2 cellular contexts compared by ENCODE assay signal in the genomic region with DNA sequence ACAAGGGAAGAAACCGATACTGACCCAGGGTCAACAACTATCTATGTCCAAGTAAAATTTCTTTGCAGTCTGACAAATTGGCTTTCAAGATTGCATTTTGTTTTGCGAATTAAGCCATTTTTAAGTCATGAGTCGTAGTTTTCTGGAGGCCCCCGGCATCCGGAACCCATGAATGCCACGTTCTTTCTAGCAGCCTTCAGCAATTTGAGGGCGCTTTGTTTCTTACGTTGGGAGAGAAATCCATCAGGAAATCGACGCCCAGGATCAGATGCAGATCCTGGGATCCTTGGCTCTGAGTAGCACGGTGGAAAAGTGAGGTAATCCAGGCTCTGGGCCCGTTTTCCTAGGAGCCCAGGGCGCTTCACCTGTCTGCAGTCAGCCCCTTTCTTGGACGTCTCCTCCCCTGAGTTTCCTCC.
TF ChIP-seq lines count a peak whose summit lies in the region.

No MANE protein-coding gene starts in this region.

TF ChIP-seq in H1, 55 proteins besides CTCF, POLR2A, EP300 and RAD21 (continued from another document):
- 0 out of 2 replicates have a peak, but pooled peaks have one; percentile 3 for TF ChIP-seq JUND (IDR thresholded peaks at IDR 0.05; ENCODE audit: low read length)
- no peak for TF ChIP-seq NANOG (IDR thresholded peaks at IDR 0.05; ENCODE audit: insufficient read depth, low read depth, low read length, poor library complexity, severe bottlenecking)
- peak; percentile 11; the same call in 1 of the 2 replicates for TF ChIP-seq SP4 (IDR thresholded peaks at IDR 0.05; ENCODE audit: low read length)
- 0 out of 2 replicates have a peak, but pooled peaks have one; percentile 85 for TF ChIP-seq POLR2AphosphoS5 (IDR thresholded peaks at IDR 0.05; ENCODE audit: low read depth, low read length)
- TF ChIP-seq, protein P1, sequence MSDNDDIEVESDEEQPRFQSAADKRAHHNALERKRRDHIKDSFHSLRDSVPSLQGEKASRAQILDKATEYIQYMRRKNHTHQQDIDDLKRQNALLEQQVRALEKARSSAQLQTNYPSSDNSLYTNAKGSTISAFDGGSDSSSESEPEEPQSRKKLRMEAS (IDR thresholded peaks at IDR 0.05), result 0 out of 2 replicates have a peak, but pooled peaks have one; percentile 23
- TF ChIP-seq EGR1 (IDR thresholded peaks at IDR 0.05; ENCODE audit: borderline replicate concordance, low read depth, low read length), result no peak
- TF ChIP-seq, protein P2, sequence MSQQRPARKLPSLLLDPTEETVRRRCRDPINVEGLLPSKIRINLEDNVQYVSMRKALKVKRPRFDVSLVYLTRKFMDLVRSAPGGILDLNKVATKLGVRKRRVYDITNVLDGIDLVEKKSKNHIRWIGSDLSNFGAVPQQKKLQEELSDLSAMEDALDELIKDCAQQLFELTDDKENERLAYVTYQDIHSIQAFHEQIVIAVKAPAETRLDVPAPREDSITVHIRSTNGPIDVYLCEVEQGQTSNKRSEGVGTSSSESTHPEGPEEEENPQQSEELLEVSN (IDR thresholded peaks at IDR 0.05), result no peak
- no peak for TF ChIP-seq BCL11A (IDR thresholded peaks at IDR 0.05; ENCODE audit: low read depth in 2 of 2, low read length in 2 of 2)
- TF ChIP-seq CBX5 (IDR thresholded peaks at IDR 0.05; ENCODE audit: low read depth, low read length), result no peak

TF ChIP-seq in neural cell, 6 proteins besides CTCF, POLR2A, EP300 and RAD21 (continued from another document):
- TF ChIP-seq, protein P3, sequence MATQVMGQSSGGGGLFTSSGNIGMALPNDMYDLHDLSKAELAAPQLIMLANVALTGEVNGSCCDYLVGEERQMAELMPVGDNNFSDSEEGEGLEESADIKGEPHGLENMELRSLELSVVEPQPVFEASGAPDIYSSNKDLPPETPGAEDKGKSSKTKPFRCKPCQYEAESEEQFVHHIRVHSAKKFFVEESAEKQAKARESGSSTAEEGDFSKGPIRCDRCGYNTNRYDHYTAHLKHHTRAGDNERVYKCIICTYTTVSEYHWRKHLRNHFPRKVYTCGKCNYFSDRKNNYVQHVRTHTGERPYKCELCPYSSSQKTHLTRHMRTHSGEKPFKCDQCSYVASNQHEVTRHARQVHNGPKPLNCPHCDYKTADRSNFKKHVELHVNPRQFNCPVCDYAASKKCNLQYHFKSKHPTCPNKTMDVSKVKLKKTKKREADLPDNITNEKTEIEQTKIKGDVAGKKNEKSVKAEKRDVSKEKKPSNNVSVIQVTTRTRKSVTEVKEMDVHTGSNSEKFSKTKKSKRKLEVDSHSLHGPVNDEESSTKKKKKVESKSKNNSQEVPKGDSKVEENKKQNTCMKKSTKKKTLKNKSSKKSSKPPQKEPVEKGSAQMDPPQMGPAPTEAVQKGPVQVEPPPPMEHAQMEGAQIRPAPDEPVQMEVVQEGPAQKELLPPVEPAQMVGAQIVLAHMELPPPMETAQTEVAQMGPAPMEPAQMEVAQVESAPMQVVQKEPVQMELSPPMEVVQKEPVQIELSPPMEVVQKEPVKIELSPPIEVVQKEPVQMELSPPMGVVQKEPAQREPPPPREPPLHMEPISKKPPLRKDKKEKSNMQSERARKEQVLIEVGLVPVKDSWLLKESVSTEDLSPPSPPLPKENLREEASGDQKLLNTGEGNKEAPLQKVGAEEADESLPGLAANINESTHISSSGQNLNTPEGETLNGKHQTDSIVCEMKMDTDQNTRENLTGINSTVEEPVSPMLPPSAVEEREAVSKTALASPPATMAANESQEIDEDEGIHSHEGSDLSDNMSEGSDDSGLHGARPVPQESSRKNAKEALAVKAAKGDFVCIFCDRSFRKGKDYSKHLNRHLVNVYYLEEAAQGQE (IDR thresholded peaks at IDR 0.05; ENCODE audit: borderline replicate concordance), result peak; percentile 96
